1 cellular context compared by ENCODE assay signal in genomic region chr20:25199473-25200265, GRCh38.
TF ChIP-seq lines count a peak whose summit lies in the region.

No MANE protein-coding gene starts in this region.

TF ChIP-seq in A549, 52 proteins besides CTCF, POLR2A, EP300 and RAD21:
- TF ChIP-seq ZNF302 (CRISPR knock-in tag; IDR thresholded peaks at IDR 0.05) = no peak
- TF ChIP-seq MAFK (IDR thresholded peaks at IDR 0.05; ENCODE audit: partially characterized antibody) = no peak
- TF ChIP-seq ZSCAN20 (CRISPR knock-in tag; IDR thresholded peaks at IDR 0.05) = no peak
- TF ChIP-seq ATOH8 (CRISPR knock-in tag; IDR thresholded peaks at IDR 0.05; ENCODE audit: low read depth) = no peak
- TF ChIP-seq CBX8 (IDR thresholded peaks at IDR 0.05) = no peak
- TF ChIP-seq, protein P1, sequence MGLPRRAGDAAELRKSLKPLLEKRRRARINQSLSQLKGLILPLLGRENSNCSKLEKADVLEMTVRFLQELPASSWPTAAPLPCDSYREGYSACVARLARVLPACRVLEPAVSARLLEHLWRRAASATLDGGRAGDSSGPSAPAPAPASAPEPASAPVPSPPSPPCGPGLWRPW (IDR thresholded peaks at IDR 0.05) = no peak
- TF ChIP-seq NPAS2 (CRISPR knock-in tag; IDR thresholded peaks at IDR 0.05; ENCODE audit: borderline replicate concordance) = no peak
- no peak for TF ChIP-seq E2F6 (IDR thresholded peaks at IDR 0.05; ENCODE audit: borderline replicate concordance, low read depth)
- TF ChIP-seq KDM1A (IDR thresholded peaks at IDR 0.05; ENCODE audit: low read depth) = no peak
- TF ChIP-seq TFCP2L1 (CRISPR knock-in tag; IDR thresholded peaks at IDR 0.05) = no peak
